In genomic region chr18:76805221-76805620, GRCh38 we compare ENCODE assay signal across 16 cellular contexts. TPM values are rescaled to one million over a fixed set of nuclear protein-coding genes. Genes with fewer than 3 reads are reported as not detected.
DNase-seq lines count a peak whose midpoint lies in the region; ATAC-seq and TF ChIP-seq lines count a peak whose summit lies in the region.
"Had no signal": no experiment of that assay in that cellular context is flagged by ENCODE, and none has a peak within 500 bp of the region (broad histone marks: within the 10 kb centered on the region; RNA-seq: fewer than 3 reads in every experiment).

No MANE protein-coding gene starts in this region.

- no peaks in the 10 kb centered on the region for H3K9me3 ChIP-seq in HEK293 (ENCODE audit: control insufficient read depth, insufficient read depth, low read depth, low read length)
- H3K9me3 ChIP-seq: ovary, suprapubic skin had no signal

- H3K4me3 ChIP-seq in HEK293 (ENCODE audit: low read depth, low read length) (no peak overlapping the region), fibroblast of the aortic adventitia (ENCODE audit: low read depth, low read length) (no peak overlapping the region)
- H3K4me3 ChIP-seq: BLaER1, ovary, suprapubic skin had no signal

- no peak for ATAC-seq in HG02571 (IDR thresholded peaks at IDR 0.05; ENCODE audit: unreplicated experiment)
- no peak for ATAC-seq in GM19467 (IDR thresholded peaks at IDR 0.05; ENCODE audit: unreplicated experiment)
- no peak for ATAC-seq in HG02870 (IDR thresholded peaks at IDR 0.05; ENCODE audit: unreplicated experiment)

- DNase-seq in AG08396 (ENCODE audit: low spot score) (peak; percentile 41), SIG-M5 (lab: John Stamatoyannopoulos, UW) (peak; percentile 5), fibroblast of the aortic adventitia (ENCODE audit: low read depth) (peak; percentile 13), CD14-positive monocyte (ENCODE audit: low spot score) (no peak)
- DNase-seq: amygdala; NCI-H1417; NK-92 treated with Interleukin-12 subunit alpha and Interleukin-12 subunit beta, amount 100 ng/mL, for 24 hours; ovary; stimulated activated CD4-positive, alpha-beta T cell treated with anti-CD3 and anti-CD28 coated beads, Interleukin-4, amount 100 ng/mL, for 4 hours; T-helper 9 cell had no signal

- peaks cover 0 to 4% (median 2%) of the 10 kb centered on the region in 7 donors for H3K9me3 Mint-ChIP-seq in CD14-positive monocyte

- H3K36me3 Mint-ChIP-seq in CD14-positive monocyte: peaks cover 17 to 27% of the 10 kb centered on the region in 2 donors

- no peak overlapping the region for H3K4me3 Mint-ChIP-seq in CD14-positive monocyte

- H3K27ac ChIP-seq in HEK293 (ENCODE audit: extremely low read depth, low read depth, low read length): no peak overlapping the region
- H3K27ac ChIP-seq: BLaER1, ovary, suprapubic skin had no signal

- peak overlapping the region in 3 of 7 donors; percentile 5 to 72 (median 61) for H3K27ac Mint-ChIP-seq in CD14-positive monocyte

- H3K4me1 Mint-ChIP-seq in CD14-positive monocyte: peaks cover 17% of the 10 kb centered on the region

- intact Hi-C loops in CD14-positive monocyte (cut with micrococcal nuclease): loop anchor here (10.0 kb wide), 3 partner anchors 180 to 850 kb away; no protein-coding TSS in a partner anchor

- 0 out of 2 replicates have a peak, but pooled peaks cover 3% of the 10 kb centered on the region for H3K4me1 ChIP-seq in HEK293 (ENCODE audit: control insufficient read depth, insufficient read depth, low read length)

- H3K36me3 ChIP-seq in HEK293 (ENCODE audit: control insufficient read depth in 2 of 2, insufficient read depth in 1 of 2, low read length in 2 of 2): no peaks in the 10 kb centered on the region; a peak in 1 of 3 replicates
- H3K36me3 ChIP-seq: ovary had no signal

- CTCF ChIA-PET in HEK293 (lab: Yijun Ruan, JAX): interaction anchor here (0.6 to 1.1 kb wide), 5 partner anchors 13 to 177 kb away, joined by 3 to 4 read pairs (median 3); no protein-coding TSS in a partner anchor

- TF ChIP-seq CTCF in HEK293 (tag by site-specific recombination; IDR thresholded peaks at IDR 0.05) (no peak), fibroblast of the aortic adventitia (IDR thresholded peaks at IDR 0.05; ENCODE audit: insufficient read depth, low read length) (peak; percentile 27), CD14-positive monocyte (IDR thresholded peaks at IDR 0.05) (no peak)

- peaks cover 0 to 28% (median 23%) of the 10 kb centered on the region in 3 donors for H3K27me3 Mint-ChIP-seq in CD14-positive monocyte (ENCODE audit: low read depth in 3 of 3)

- POLR2A ChIA-PET in HEK293 (lab: Yijun Ruan, JAX): no interaction called here

TF ChIP-seq in HEK293, 187 proteins besides CTCF, POLR2A, EP300 and RAD21:
- peak; percentile 54; the same call in 1 of the 2 replicates for TF ChIP-seq PRDM1 (tag by site-specific recombination; IDR thresholded peaks at IDR 0.05)
- TF ChIP-seq ZNF362 (tag by site-specific recombination; IDR thresholded peaks at IDR 0.05): no peak
- no peak for TF ChIP-seq ZFP69B (tag by site-specific recombination; IDR thresholded peaks at IDR 0.05)
- no peak for TF ChIP-seq ZNF114 (tag by site-specific recombination; IDR thresholded peaks at IDR 0.05)

RNA-seq across cellular contexts. Expression of gene ZNF236, which starts 17.1 kb away (rescaled TPM):
- 13.6 and 21.2 TPM in 2 replicates for total RNA-seq in fibroblast of the aortic adventitia (ENCODE audit: low replicate concordance)
- polyA plus RNA-seq in CD14-positive monocyte: 1 to 10 TPM; 1.7 to 2.4 TPM
